In genomic region chr14:54572316-54572715, GRCh38 we compare ENCODE assay signal across 8 cellular contexts. TPM values are rescaled to one million over a fixed set of nuclear protein-coding genes. Genes with fewer than 3 reads are reported as not detected.
DNase-seq lines count a peak whose midpoint lies in the region; ATAC-seq and TF ChIP-seq lines count a peak whose summit lies in the region.

No MANE protein-coding gene starts in this region.

- DNase-seq in BE2C, result peak; percentile 47
- peak; percentile 17 for DNase-seq in SHP77 treated with DMSO at 0.1 percent for 48 hours (lab: John Stamatoyannopoulos, UW)
- DNase-seq in hepatocyte (ENCODE audit: low spot score), result no peak
- DNase-seq in D341Med (ENCODE audit: low spot score), result no peak
- no peak for DNase-seq in H4 (ENCODE audit: low spot score)

- H3K27ac ChIP-seq in hepatocyte, result no peak overlapping the region

- H4K20me1 ChIP-seq in hepatocyte (ENCODE audit: insufficient read depth, poor library complexity, severe bottlenecking), result peaks cover 20% of the 10 kb centered on the region

- H3K27me3 ChIP-seq in BE2C (peaks cover 11% of the 10 kb centered on the region), hepatocyte (no peaks in the 10 kb centered on the region)

- H3K36me3 ChIP-seq in BE2C (no peaks in the 10 kb centered on the region), hepatocyte (replicated peaks; ENCODE audit: insufficient read depth, low read depth) (no peaks in the 10 kb centered on the region)

- WGBS in hepatocyte (ENCODE audit: low lambda C conversion rate, missing lambda C conversion rate), result 96% methylated on average over 2 of the region's 2 CpGs

- H3K4me1 ChIP-seq in BE2C (no peaks in the 10 kb centered on the region), hepatocyte (ENCODE audit: insufficient read depth) (peaks cover 25% of the 10 kb centered on the region)

- no peak overlapping the region for H2AFZ ChIP-seq in hepatocyte

- H3K4me3 ChIP-seq in BE2C (ENCODE audit: low read depth, low read length), result no peak overlapping the region
- no peak overlapping the region for H3K4me3 ChIP-seq in GM12875 (ENCODE audit: low read depth, low read length)
- no peak overlapping the region for H3K4me3 ChIP-seq in hepatocyte

- TF ChIP-seq CTCF in BE2C (IDR thresholded peaks at IDR 0.05; ENCODE audit: low read depth, low read length) (peak; percentile 87), GM12875 (IDR thresholded peaks at IDR 0.05; ENCODE audit: borderline replicate concordance, insufficient read depth, low read depth, low read length) (peak; percentile 38; the same call in 1 of the 2 replicates), hepatocyte (IDR thresholded peaks at IDR 0.05; ENCODE audit: poor library complexity) (peak; percentile 52)

- no peak overlapping the region for H3K4me2 ChIP-seq in hepatocyte

- no peaks in the 10 kb centered on the region for H3K9me2 ChIP-seq in hepatocyte (replicated peaks; ENCODE audit: insufficient read depth)

- peaks cover 80% of the 10 kb centered on the region for H3K79me2 ChIP-seq in hepatocyte

- H3K9me3 ChIP-seq in BE2C (no peaks in the 10 kb centered on the region), hepatocyte (ENCODE audit: low read depth) (no peaks in the 10 kb centered on the region)

- ATAC-seq in HG03175 (IDR thresholded peaks at IDR 0.05; ENCODE audit: unreplicated experiment) (no peak), HG02678 (IDR thresholded peaks at IDR 0.05; ENCODE audit: unreplicated experiment) (no peak)

RNA-seq across cellular contexts. Expression of gene SAMD4A, which starts 5.4 kb away (rescaled TPM):
- 0.56 TPM for polyA plus RNA-seq in BE2C (2012; ENCODE audit: insufficient read depth, insufficient read length, low read depth)
- total RNA-seq in hepatocyte, result 15.7 and 17.9 TPM in 2 replicates
- polyA plus RNA-seq in hepatocyte, result 10.5 and 11.7 TPM in 2 replicates
- total RNA-seq in H4 (2014; rRNA removed; shearing (Covaris generic)), result 1.7 and 1.8 TPM in 2 replicates

Comparison
In these comparisons a context has a peak if more than half of its experiments do, and no peak if none do; other contexts are left out.
1. DNase-seq: peak in BE2C (single experiment) and SHP77 treated with DMSO at 0.1 percent for 48 hours (single experiment); none in hepatocyte (single experiment), D341Med (single experiment) and H4 (single experiment).
2. Peak in every context shown above with its lines, with median percentiles within 50 percentile points of each other: CTCF ChIP-seq.